10 cellular contexts compared by ENCODE assay signal in the genomic region with DNA sequence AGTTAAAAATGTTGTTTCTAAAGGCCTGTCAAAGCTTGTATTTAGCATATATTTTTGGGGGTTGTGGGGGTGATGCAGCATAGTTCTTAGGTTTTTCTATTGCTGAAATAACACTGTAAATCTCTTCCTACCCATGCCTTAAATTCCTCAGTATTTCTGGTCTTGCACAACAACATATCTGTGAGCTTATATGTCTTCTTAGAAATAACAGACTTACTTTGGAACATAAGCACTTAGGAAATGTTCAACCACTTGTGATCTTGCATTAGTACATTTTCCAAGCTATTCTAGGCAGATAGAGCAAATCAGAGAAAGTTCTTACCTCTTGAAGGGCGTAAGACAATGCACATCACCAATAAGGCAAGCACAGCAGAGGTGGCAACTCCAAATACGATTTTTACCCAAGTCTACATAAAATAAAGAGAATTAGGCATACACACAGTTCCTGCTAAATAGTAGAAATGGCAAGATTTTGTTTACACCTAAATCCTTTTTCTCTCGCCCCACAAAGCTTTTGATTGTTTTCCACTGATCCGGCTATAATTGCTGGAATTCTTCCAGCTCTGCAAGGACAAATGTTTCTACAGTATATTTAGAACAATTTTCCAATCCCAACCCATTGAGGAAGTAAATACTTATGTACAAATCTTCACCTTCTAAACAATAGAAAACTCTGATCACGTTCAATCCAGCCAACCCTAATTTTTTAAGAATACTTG. TPM values are rescaled to one million over a fixed set of nuclear protein-coding genes. Genes with fewer than 3 reads are reported as not detected.
A peak's percentile ranks its signal among the peaks of the same experiment; 100 is the strongest.
DNase-seq lines count a peak whose midpoint lies in the region; ATAC-seq and TF ChIP-seq lines count a peak whose summit lies in the region.
"Had no signal": no experiment of that assay in that cellular context is flagged by ENCODE, and none has a peak within 500 bp of the region (broad histone marks: within the 10 kb centered on the region; RNA-seq: fewer than 3 reads in every experiment).

No MANE protein-coding gene starts in this region.

- in situ Hi-C loops in transverse colon (cut with MboI; ENCODE audit: low pct_ligation_motif_present in 1 of 4, low pct_unique_long_range_greater_than_20kb in 1 of 4, low sequenced_read_pairs in 3 of 4): no loop called here

- peak overlapping the region; percentile 92 for H3K27ac Mint-ChIP-seq in MCF 10A (ENCODE audit: low read depth, unreplicated experiment)
- H3K27ac Mint-ChIP-seq: endodermal cell had no signal

- CTCF ChIA-PET in MCF 10A (lab: Yijun Ruan, JAX): interaction anchor here (0.7 to 6.8 kb wide), 12 partner anchors 10 to 109 kb away, joined by 3 to 56 read pairs (median 4); no protein-coding TSS in a partner anchor

- TF ChIP-seq EP300 in transverse colon (IDR thresholded peaks at IDR 0.05; ENCODE audit: low read depth): no peak

- no peaks in the 10 kb centered on the region for H3K36me3 Mint-ChIP-seq in MCF 10A (ENCODE audit: insufficient read depth, unreplicated experiment)

- POLR2A ChIA-PET in MCF 10A (lab: Yijun Ruan, JAX): interaction anchor here (0.8 to 2.9 kb wide), 12 partner anchors 9 to 76 kb away, joined by 4 to 13 read pairs (median 6); a partner anchor contains a TSS

- TF ChIP-seq CTCF in MCF 10A (IDR thresholded peaks at IDR 0.05; ENCODE audit: unreplicated experiment) (no peak), transverse colon (IDR thresholded peaks at IDR 0.05) (no peak)

- H3K4me1 ChIP-seq in transverse colon: peaks cover 0 to 16% (median 2%) of the 10 kb centered on the region in 4 donors

- intact Hi-C loops in MCF 10A (cut with micrococcal nuclease) (loop anchor here (1.0 kb wide), 2 partner anchors 19 to 21 kb away; no protein-coding TSS in a partner anchor), transverse colon (cut with DNase I; ENCODE audit: low total_unique reads) (no loop called here)

- H3K4me3 Mint-ChIP-seq in MCF 10A (ENCODE audit: unreplicated experiment): peak overlapping the region; percentile 60
- H3K4me3 Mint-ChIP-seq: endodermal cell had no signal

- 49 to 50% methylated on average over 5 of the region's 5 CpGs for WGBS in transverse colon (ENCODE audit: low coverage in 1 of 2), 2 donors

- H3K4me3 ChIP-seq in transverse colon: peak overlapping the region in 2 of 4 donors; percentile 5 to 13

- peak overlapping the region; percentile 58 to 65 (median 64) for H3K27ac ChIP-seq in transverse colon

- no peaks in the 10 kb centered on the region for H3K36me3 ChIP-seq in transverse colon

- no peaks in the 10 kb centered on the region for H3K9me3 Mint-ChIP-seq in MCF 10A (ENCODE audit: unreplicated experiment)
- H3K9me3 Mint-ChIP-seq: endodermal cell had no signal

- H3K4me1 Mint-ChIP-seq in MCF 10A (ENCODE audit: insufficient read depth, unreplicated experiment): peaks cover 54% of the 10 kb centered on the region
- H3K4me1 Mint-ChIP-seq: endodermal cell had no signal

- H3K9me3 ChIP-seq in transverse colon: no peaks in the 10 kb centered on the region

- BruUV-seq in MCF 10A (replicated peaks; lab: Mats Ljungman, UMichigan): TSS peak; percentile 43

- H3K27me3 Mint-ChIP-seq in MCF 10A (ENCODE audit: insufficient read depth, unreplicated experiment): no peaks in the 10 kb centered on the region

- ATAC-seq in HG03457 (IDR thresholded peaks at IDR 0.05; ENCODE audit: unreplicated experiment): no peak
- no peak for ATAC-seq in GM18870 (IDR thresholded peaks at IDR 0.05; ENCODE audit: unreplicated experiment)

- no peak for TF ChIP-seq POLR2A in transverse colon (IDR thresholded peaks at IDR 0.05)

- H3K27me3 ChIP-seq in transverse colon: no peaks in the 10 kb centered on the region

- DNase-seq in NCI-H2227 treated with DMSO at 0.1 percent for 48 hours (lab: John Stamatoyannopoulos, UW) (peak; percentile 34), NCI-H2227 (lab: John Stamatoyannopoulos, UW; ENCODE audit: unreplicated experiment) (no peak), MCF 10A (ENCODE audit: unreplicated experiment) (peak; percentile 67), medulla oblongata (ENCODE audit: extremely low spot score) (peak; percentile 47), transverse colon (no peak), NK-92 (lab: John Stamatoyannopoulos, UW; ENCODE audit: unreplicated experiment) (no peak)
- DNase-seq: endodermal cell, NCI-H2029 treated with DMSO at 0.1 percent for 48 hours had no signal

RNA-seq across cellular contexts. Expression of a gene that starts 0.5 kb away (rescaled TPM):
- total RNA-seq in MCF 10A (2022): 8.7 and 12.1 TPM in 2 replicates
- total RNA-seq in transverse colon: 1 to 10 TPM in 3 of 4 donors, not detected in 1; 1.4 to 3.5 (median 2.0) TPM
- total RNA-seq: endodermal cell had no signal

Comparison
In these comparisons a context has a peak if more than half of its experiments do, and no peak if none do; other contexts are left out.
1. DNase-seq: peak in NCI-H2227 treated with DMSO at 0.1 percent for 48 hours (single experiment), MCF 10A (single experiment) and medulla oblongata (single experiment); none in NCI-H2227 (single experiment), transverse colon (single experiment) and NK-92 (single experiment).